ENCODE assay signal across 21 cellular contexts in the genomic region with DNA sequence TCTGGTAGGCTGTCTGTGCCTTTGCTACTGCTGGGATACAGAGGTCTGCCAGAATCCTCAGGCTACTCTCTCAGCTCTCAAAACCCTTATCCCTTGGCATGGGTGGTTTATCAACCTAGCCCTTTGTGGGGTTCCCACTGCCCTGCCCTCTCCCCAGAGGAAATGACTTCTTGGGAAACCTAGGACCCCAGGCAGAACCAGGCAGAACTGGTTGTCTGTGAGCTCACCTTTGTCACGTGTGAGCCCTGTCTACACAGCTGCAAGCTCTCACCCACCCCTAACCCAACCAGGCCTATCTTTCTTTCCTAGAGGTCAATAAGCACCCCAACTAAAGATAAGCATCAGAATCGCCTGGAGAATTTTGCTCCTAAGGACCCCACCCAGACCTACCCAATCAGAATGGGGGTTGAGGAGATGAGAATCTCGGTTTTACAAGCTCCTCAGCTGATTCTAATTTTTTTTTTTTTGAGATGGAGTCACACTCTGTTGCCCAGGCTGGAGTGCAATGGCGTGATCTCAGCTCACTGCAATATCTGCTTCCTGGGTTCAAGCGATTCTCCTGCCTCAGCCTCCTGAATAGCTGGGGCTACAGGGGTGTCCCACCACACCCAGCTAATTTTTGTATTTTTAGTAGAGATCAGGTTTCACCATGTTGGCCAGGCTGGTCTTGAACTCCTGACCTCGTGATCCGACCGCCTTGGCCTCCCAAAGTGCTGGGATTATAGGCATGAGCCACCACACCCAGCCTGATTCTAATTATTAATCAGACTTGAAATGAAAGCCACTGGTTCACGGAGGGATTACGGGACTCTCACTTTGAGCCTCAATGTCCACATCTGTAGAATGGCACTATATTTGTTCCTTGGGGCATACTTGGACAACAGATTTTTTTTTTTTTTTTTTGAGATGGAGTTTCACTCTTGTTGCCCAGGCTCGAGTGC. TPM values are rescaled to one million over a fixed set of nuclear protein-coding genes. Genes with fewer than 3 reads are reported as not detected.
A peak's percentile ranks its signal among the peaks of the same experiment; 100 is the strongest.
DNase-seq lines count a peak whose midpoint lies in the region; ATAC-seq and TF ChIP-seq lines count a peak whose summit lies in the region.
"Had no signal": no experiment of that assay in that cellular context is flagged by ENCODE, and none has a peak within 500 bp of the region (broad histone marks: within the 10 kb centered on the region; RNA-seq: fewer than 3 reads in every experiment).

No MANE protein-coding gene starts in this region.

- H3K9me3 ChIP-seq in CD4-positive, alpha-beta memory T cell (ENCODE audit: control insufficient read depth in 1 of 2, low read length in 2 of 2), result no peaks in the 10 kb centered on the region
- H3K9me3 ChIP-seq in HUES6 (ENCODE audit: control insufficient read depth, insufficient read depth, low read depth, low read length), result no peaks in the 10 kb centered on the region
- H3K9me3 ChIP-seq: body of pancreas, tibial artery had no signal

- no peaks in the 10 kb centered on the region for H3K27me3 Mint-ChIP-seq in CD4-positive, alpha-beta memory T cell
- H3K27me3 Mint-ChIP-seq in brain (no peaks in the 10 kb centered on the region), osteocyte (ENCODE audit: unreplicated experiment) (no peaks in the 10 kb centered on the region)
- H3K27me3 Mint-ChIP-seq: activated naive CD8-positive, alpha-beta T cell treated with anti-CD3 and anti-CD28 coated beads, Interleukin-2, amount 50 U/mL, for 24 hours; memory B cell had no signal

- H3K4me1 Mint-ChIP-seq in CD4-positive, alpha-beta memory T cell, result peaks cover 23 to 41% (median 34%) of the 10 kb centered on the region in 4 donors
- H3K4me1 Mint-ChIP-seq in brain, result peaks cover 61% of the 10 kb centered on the region
- peaks cover 28% of the 10 kb centered on the region for H3K4me1 Mint-ChIP-seq in osteocyte (ENCODE audit: unreplicated experiment)

- CTCF ChIA-PET in CD4-positive, alpha-beta memory T cell (lab: Charles Lee; ENCODE audit: partially characterized antibody), result interaction anchor here (0.6 to 4.4 kb wide), 5 partner anchors 9 to 829 kb away, joined by 3 to 29 read pairs (median 4); a partner anchor contains a TSS

- H3K36me3 Mint-ChIP-seq in CD4-positive, alpha-beta memory T cell, result no peaks in the 10 kb centered on the region
- H3K36me3 Mint-ChIP-seq in brain (no peaks in the 10 kb centered on the region), osteocyte (ENCODE audit: unreplicated experiment) (no peaks in the 10 kb centered on the region)
- H3K36me3 Mint-ChIP-seq: memory B cell, natural killer cell had no signal

- no peak overlapping the region for H3K27ac ChIP-seq in CD4-positive, alpha-beta memory T cell (ENCODE audit: low read depth, low read length)
- H3K27ac ChIP-seq in HUES6 (ENCODE audit: low read depth, low read length), result no peak overlapping the region
- no peak overlapping the region for H3K27ac ChIP-seq in foreskin keratinocyte
- H3K27ac ChIP-seq: body of pancreas, tibial artery had no signal

- POLR2A ChIA-PET in CD4-positive, alpha-beta memory T cell (lab: Charles Lee; ENCODE audit: partially characterized antibody), result interaction anchor here (0.9 to 1.5 kb wide), 4 partner anchors 10 to 50 kb away, joined by 3 to 7 read pairs (median 4); a partner anchor contains a TSS

- no peaks in the 10 kb centered on the region for H3K27me3 ChIP-seq in CD4-positive, alpha-beta memory T cell (ENCODE audit: insufficient read depth, low read length)
- H3K27me3 ChIP-seq in HUES6 (ENCODE audit: control insufficient read depth, insufficient read depth, low read length) (no peaks in the 10 kb centered on the region), foreskin keratinocyte (no peaks in the 10 kb centered on the region)
- H3K27me3 ChIP-seq: body of pancreas, tibial artery had no signal

- peak overlapping the region in 4 of 7 donors; percentile 13 to 65 (median 36) for H3K27ac Mint-ChIP-seq in CD4-positive, alpha-beta memory T cell
- H3K27ac Mint-ChIP-seq in brain (peak overlapping the region in 4 of 5 experiments; percentile 87 to 100 (median 94)), osteocyte (ENCODE audit: unreplicated experiment) (peak overlapping the region; percentile 47)
- H3K27ac Mint-ChIP-seq: activated naive CD8-positive, alpha-beta T cell treated with anti-CD3 and anti-CD28 coated beads, Interleukin-2, amount 50 U/mL, for 24 hours; memory B cell; natural killer cell had no signal

- intact Hi-C loops in CD4-positive, alpha-beta memory T cell (cut with micrococcal nuclease), result no loop called here

- no peak overlapping the region for H3K4me3 ChIP-seq in CD4-positive, alpha-beta memory T cell (ENCODE audit: low read length in 2 of 2)
- no peak overlapping the region for H3K4me3 ChIP-seq in HUES6 (ENCODE audit: low read depth, low read length)
- H3K4me3 ChIP-seq: body of pancreas, skin epidermis, tibial artery had no signal

- H3K9ac ChIP-seq in HUES6 (ENCODE audit: low read length), result peak overlapping the region; percentile 22

- no peak for ATAC-seq in foreskin keratinocyte
- ATAC-seq in HG03280 (IDR thresholded peaks at IDR 0.05; ENCODE audit: unreplicated experiment), result no peak
- ATAC-seq: activated naive CD8-positive, alpha-beta T cell treated with anti-CD3 and anti-CD28 coated beads, Interleukin-2, amount 50 U/mL, for 24 hours; body of pancreas; natural killer cell; stimulated activated naive CD8-positive, alpha-beta T cell treated with anti-CD3 and anti-CD28 coated beads, Interleukin-15, Interleukin-2, amounts not matched to agents 100 U/mL and 50 U/mL, for 24 hours had no signal

- H3K4me3 Mint-ChIP-seq in CD4-positive, alpha-beta memory T cell, result no peak overlapping the region
- H3K4me3 Mint-ChIP-seq in brain (peak overlapping the region in 1 of 5 experiments; percentile 14), osteocyte (ENCODE audit: unreplicated experiment) (no peak overlapping the region)
- H3K4me3 Mint-ChIP-seq: activated naive CD8-positive, alpha-beta T cell treated with anti-CD3 and anti-CD28 coated beads, Interleukin-2, amount 50 U/mL, for 24 hours; memory B cell; natural killer cell had no signal

- no peak for DNase-seq in CD4-positive, alpha-beta memory T cell
- no peak for DNase-seq in osteocyte (ENCODE audit: extremely low spot score, unreplicated experiment)
- DNase-seq in foreskin keratinocyte, result no peak
- no peak for DNase-seq in activated CD4-positive, alpha-beta T cell treated with anti-CD3 and anti-CD28 coated beads for 48 hours
- DNase-seq: activated naive CD8-positive, alpha-beta T cell treated with anti-CD3 and anti-CD28 coated beads, Interleukin-2, amount 50 U/mL, for 24 hours; AML-193; body of pancreas; Calu3; Kasumi-1; natural killer cell; NCI-H1048; NCI-H2081; NCI-H446 treated with DMSO at 0.1 percent for 48 hours; stimulated activated CD4-positive, alpha-beta T cell treated with anti-CD3 and anti-CD28 coated beads, Interleukin-2, amount 100 ng/mL, for 48 hours; stimulated activated naive CD8-positive, alpha-beta T cell treated with anti-CD3 and anti-CD28 coated beads, Interleukin-15, Interleukin-2, amounts not matched to agents 100 U/mL and 50 U/mL, for 24 hours; tibial artery had no signal

- H3K9me3 Mint-ChIP-seq in CD4-positive, alpha-beta memory T cell, result no peaks in the 10 kb centered on the region
- H3K9me3 Mint-ChIP-seq in brain, result peaks cover 0 to 3% (median 0%) of the 10 kb centered on the region in 5 experiments
- no peaks in the 10 kb centered on the region for H3K9me3 Mint-ChIP-seq in osteocyte (ENCODE audit: unreplicated experiment)
- H3K9me3 Mint-ChIP-seq: activated naive CD8-positive, alpha-beta T cell treated with anti-CD3 and anti-CD28 coated beads, Interleukin-2, amount 50 U/mL, for 24 hours; memory B cell; natural killer cell had no signal

- TF ChIP-seq CTCF in brain (conservative IDR thresholded peaks at IDR 0.05), result no peak
- TF ChIP-seq CTCF in osteocyte (IDR thresholded peaks at IDR 0.05), result no peak
- no peak for TF ChIP-seq CTCF in foreskin keratinocyte (conservative IDR thresholded peaks at IDR 0.05)

- peaks cover 57% of the 10 kb centered on the region for H3K4me1 ChIP-seq in CD4-positive, alpha-beta memory T cell (ENCODE audit: insufficient read depth, low read length)
- peaks cover 49% of the 10 kb centered on the region for H3K4me1 ChIP-seq in HUES6 (ENCODE audit: control insufficient read depth, insufficient read depth, low read length)
- peaks cover 23% of the 10 kb centered on the region for H3K4me1 ChIP-seq in foreskin keratinocyte

- H3K36me3 ChIP-seq in CD4-positive, alpha-beta memory T cell (ENCODE audit: insufficient read depth, low read length), result no peaks in the 10 kb centered on the region
- no peaks in the 10 kb centered on the region for H3K36me3 ChIP-seq in HUES6 (ENCODE audit: control insufficient read depth, insufficient read depth, low read length)
- H3K36me3 ChIP-seq: tibial artery had no signal

RNA-seq across cellular contexts. Expression of a gene that starts 7.5 kb away (rescaled TPM):
- 10 to 100 TPM; 23.1 to 24.5 TPM for total RNA-seq in CD4-positive, alpha-beta memory T cell
- polyA plus RNA-seq in CD4-positive, alpha-beta memory T cell, result 100 to 1,000 TPM; 154 to 635 TPM
- polyA plus RNA-seq in brain (ENCODE audit: insufficient read depth, low read depth, low replicate concordance) (121 TPM), foreskin keratinocyte (260 and 285 TPM in 2 replicates)
- total RNA-seq in osteocyte (288 and 290 TPM in 2 replicates), foreskin keratinocyte (276 and 302 TPM in 2 replicates)

RNA-seq across cellular contexts. Expression of a gene that starts 50.1 kb away (rescaled TPM):
- total RNA-seq in CD4-positive, alpha-beta memory T cell, result 10 to 100 TPM; 14.3 to 17.5 TPM
- 10 to 100 TPM; 19.6 to 24.9 TPM for polyA plus RNA-seq in CD4-positive, alpha-beta memory T cell
- polyA plus RNA-seq in brain (ENCODE audit: insufficient read depth, low read depth, low replicate concordance) (43.6 TPM), foreskin keratinocyte (15.8 and 18.8 TPM in 2 replicates)
- total RNA-seq in osteocyte (39.1 and 40.6 TPM in 2 replicates), foreskin keratinocyte (27.7 and 28.8 TPM in 2 replicates)

RNA-seq across cellular contexts. Expression of a gene that starts 50.4 kb away (rescaled TPM):
- total RNA-seq in CD4-positive, alpha-beta memory T cell, result 100 to 1,000 TPM; 114 to 118 TPM
- polyA plus RNA-seq in CD4-positive, alpha-beta memory T cell, result 100 to 1,000 TPM; 324 to 472 TPM
- polyA plus RNA-seq in brain (ENCODE audit: insufficient read depth, low read depth, low replicate concordance) (79.8 TPM), foreskin keratinocyte (80.3 and 85.6 TPM in 2 replicates)
- total RNA-seq in osteocyte (61.7 and 70.3 TPM in 2 replicates), foreskin keratinocyte (64.6 and 65.6 TPM in 2 replicates)

Comparison
In these comparisons a context has a peak if more than half of its experiments do, and no peak if none do; other contexts are left out.
1. H3K27ac Mint-ChIP-seq: peak in every context shown above with its lines; median percentile 94 in brain; 47 in osteocyte; 36 in CD4-positive, alpha-beta memory T cell.
2. RNA of a gene that starts 7.5 kb away (total RNA-seq): 276 to 302 TPM in foreskin keratinocyte and 288 to 290 TPM in osteocyte; 23.1 to 24.5 TPM in CD4-positive, alpha-beta memory T cell; every median in the first group is over 10 times any median in the second.